ENCODE assay signal across 8 cellular contexts in the genomic region with DNA sequence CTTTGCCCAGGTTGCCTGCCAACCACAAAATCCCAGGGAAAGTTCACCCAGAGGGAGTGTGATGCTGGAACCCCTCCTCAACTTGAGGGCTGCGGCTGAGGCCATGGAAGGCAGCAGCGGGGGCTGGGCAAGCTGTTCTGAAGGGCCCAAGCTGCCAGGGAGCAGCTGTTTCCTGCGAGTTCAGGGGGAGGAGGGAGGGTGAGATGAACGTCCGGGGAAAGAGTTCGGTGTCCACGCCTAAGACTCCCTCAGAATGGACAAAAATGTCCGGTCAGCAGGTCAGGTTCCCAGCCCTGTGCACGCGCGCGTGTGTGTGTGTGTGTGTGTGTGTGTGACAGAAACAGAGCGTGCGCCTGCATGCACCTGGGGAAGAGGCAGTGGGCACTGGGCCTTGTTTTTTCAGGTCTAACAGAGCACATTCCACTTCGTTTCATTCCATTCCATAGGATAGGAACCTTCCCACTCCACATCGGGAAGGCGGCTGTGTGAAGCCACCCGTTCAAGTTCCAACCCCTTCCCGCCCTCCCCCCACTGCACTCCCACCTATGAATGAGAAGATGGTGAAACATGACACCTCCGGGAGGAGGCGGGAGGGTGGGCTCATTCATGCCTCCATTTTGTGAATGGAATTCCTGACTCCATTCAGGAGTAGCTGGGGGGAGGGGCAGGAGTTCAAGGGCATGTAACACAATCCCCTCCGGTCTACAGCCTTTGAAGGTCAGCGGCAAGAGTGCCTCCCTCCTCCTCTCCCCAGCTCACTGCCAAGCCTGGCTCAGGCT. TPM values are rescaled to one million over a fixed set of nuclear protein-coding genes. Genes with fewer than 3 reads are reported as not detected.
DNase-seq lines count a peak whose midpoint lies in the region; ATAC-seq and TF ChIP-seq lines count a peak whose summit lies in the region.

No MANE protein-coding gene starts in this region.

- H3K36me3 ChIP-seq in H7 (replicated peaks; ENCODE audit: control insufficient read depth, insufficient read depth, low read length): peaks cover 26% of the 10 kb centered on the region
- H3K36me3 ChIP-seq in CD4-positive, alpha-beta memory T cell (ENCODE audit: insufficient read depth, low read length): peaks cover 25% of the 10 kb centered on the region

- H3K27me3 Mint-ChIP-seq in CD4-positive, alpha-beta memory T cell: no peaks in the 10 kb centered on the region

- TF ChIP-seq CTCF in fibroblast of pulmonary artery (IDR thresholded peaks at IDR 0.05; ENCODE audit: low read length, missing control alignments) (no peak), omental fat pad (IDR thresholded peaks at IDR 0.05) (no peak)

- intact Hi-C loops in CD4-positive, alpha-beta memory T cell (cut with micrococcal nuclease): no loop called here

- peak overlapping the region in 1 of 7 donors; percentile 48 for H3K27ac Mint-ChIP-seq in CD4-positive, alpha-beta memory T cell

- H3K4me1 ChIP-seq in CD4-positive, alpha-beta memory T cell (ENCODE audit: insufficient read depth, low read length): no peaks in the 10 kb centered on the region

- H3K27ac ChIP-seq in CD4-positive, alpha-beta memory T cell (ENCODE audit: low read depth, low read length): no peak overlapping the region

- DNase-seq in H7: peak; percentile 94
- DNase-seq in NCI-H82 treated with DMSO at 0.1 percent for 48 hours (lab: John Stamatoyannopoulos, UW; ENCODE audit: unreplicated experiment): peak; percentile 44
- DNase-seq in fibroblast of pulmonary artery (ENCODE audit: low read depth): peak; percentile 92
- DNase-seq in omental fat pad (ENCODE audit: low spot score): no peak
- no peak for DNase-seq in CD4-positive, alpha-beta memory T cell
- DNase-seq in DMS114 treated with DMSO at 0.1 percent for 48 hours (lab: John Stamatoyannopoulos, UW; ENCODE audit: unreplicated experiment): no peak
- no peak for DNase-seq in activated effector memory CD4-positive, alpha-beta T cell treated with Interleukin-2 at 50 U/mL for 16 hours

- CTCF ChIA-PET in CD4-positive, alpha-beta memory T cell (lab: Charles Lee; ENCODE audit: partially characterized antibody): no interaction called here

- H3K4me3 ChIP-seq in H7 (ENCODE audit: insufficient read depth, low read depth, low read length) (peak overlapping the region; percentile 24), fibroblast of pulmonary artery (replicated peaks; ENCODE audit: low read depth, low read length) (peak overlapping the region; percentile 28)
- no peak overlapping the region for H3K4me3 ChIP-seq in CD4-positive, alpha-beta memory T cell (ENCODE audit: low read length in 2 of 2)

- H3K4me3 Mint-ChIP-seq in CD4-positive, alpha-beta memory T cell: no peak overlapping the region

- POLR2A ChIA-PET in CD4-positive, alpha-beta memory T cell (lab: Charles Lee; ENCODE audit: partially characterized antibody): no interaction called here

- H3K36me3 Mint-ChIP-seq in CD4-positive, alpha-beta memory T cell: peaks cover 10 to 19% of the 10 kb centered on the region in 2 donors

- H3K9me3 Mint-ChIP-seq in CD4-positive, alpha-beta memory T cell: peaks cover 0 to 2% (median 0%) of the 10 kb centered on the region in 8 donors

- no peaks in the 10 kb centered on the region for H3K9me3 ChIP-seq in CD4-positive, alpha-beta memory T cell (ENCODE audit: control insufficient read depth in 1 of 2, low read length in 2 of 2)

- ATAC-seq in omental fat pad (ENCODE audit: low FRiP score): peak; percentile 71
- no peak for ATAC-seq in HG02885 (IDR thresholded peaks at IDR 0.05; ENCODE audit: poor library complexity, unreplicated experiment)

- H3K4me1 Mint-ChIP-seq in CD4-positive, alpha-beta memory T cell: peaks cover 0 to 4% (median 2%) of the 10 kb centered on the region in 4 donors

- no peaks in the 10 kb centered on the region for H3K27me3 ChIP-seq in H7 (ENCODE audit: control insufficient read depth, insufficient read depth, low read length)
- no peaks in the 10 kb centered on the region for H3K27me3 ChIP-seq in CD4-positive, alpha-beta memory T cell (ENCODE audit: insufficient read depth, low read length)

RNA-seq across cellular contexts. Expression of a gene that starts 15.6 kb away (rescaled TPM):
- total RNA-seq in H7 (2014; rRNA removed; shearing (Covaris generic)): 186 and 191 TPM in 2 replicates
- total RNA-seq in omental fat pad: 1 to 10 TPM in 1 of 4 donors, under 1 TPM in 1, not detected in 2; 0.37 to 1.3 TPM
- not detected for total RNA-seq in CD4-positive, alpha-beta memory T cell
- not detected for polyA plus RNA-seq in CD4-positive, alpha-beta memory T cell

RNA-seq across cellular contexts. Expression of a gene that starts 46.7 kb away (rescaled TPM):
- total RNA-seq in H7 (2014; rRNA removed; shearing (Covaris generic)): 42.6 and 44.9 TPM in 2 replicates
- 10 to 100 TPM; 22.5 to 48.5 (median 31.9) TPM for total RNA-seq in omental fat pad
- total RNA-seq in CD4-positive, alpha-beta memory T cell: 10 to 100 TPM; 75.8 to 78.2 TPM
- polyA plus RNA-seq in CD4-positive, alpha-beta memory T cell: 10 to 100 TPM; 16.1 to 43.8 TPM

Comparison
In these comparisons a context has a peak if more than half of its experiments do, and no peak if none do; other contexts are left out.
1. DNase-seq: peak in H7 (single experiment), NCI-H82 treated with DMSO at 0.1 percent for 48 hours (single experiment) and fibroblast of pulmonary artery (single experiment); none in omental fat pad (single experiment), CD4-positive, alpha-beta memory T cell (0 of 5), DMS114 treated with DMSO at 0.1 percent for 48 hours (single experiment) and activated effector memory CD4-positive, alpha-beta T cell treated with Interleukin-2 at 50 U/mL for 16 hours (single experiment).
2. H3K4me3 ChIP-seq: peak in H7 (single experiment) and fibroblast of pulmonary artery (single experiment); none in CD4-positive, alpha-beta memory T cell (0 of 2).
3. RNA of a gene that starts 15.6 kb away (total RNA-seq): 186 to 191 TPM in H7; 0.37 to 1.3 TPM in omental fat pad and not detected in CD4-positive, alpha-beta memory T cell; every median in the first group is over 10 times any median in the second.